8 cellular contexts compared by ENCODE assay signal in the genomic region with DNA sequence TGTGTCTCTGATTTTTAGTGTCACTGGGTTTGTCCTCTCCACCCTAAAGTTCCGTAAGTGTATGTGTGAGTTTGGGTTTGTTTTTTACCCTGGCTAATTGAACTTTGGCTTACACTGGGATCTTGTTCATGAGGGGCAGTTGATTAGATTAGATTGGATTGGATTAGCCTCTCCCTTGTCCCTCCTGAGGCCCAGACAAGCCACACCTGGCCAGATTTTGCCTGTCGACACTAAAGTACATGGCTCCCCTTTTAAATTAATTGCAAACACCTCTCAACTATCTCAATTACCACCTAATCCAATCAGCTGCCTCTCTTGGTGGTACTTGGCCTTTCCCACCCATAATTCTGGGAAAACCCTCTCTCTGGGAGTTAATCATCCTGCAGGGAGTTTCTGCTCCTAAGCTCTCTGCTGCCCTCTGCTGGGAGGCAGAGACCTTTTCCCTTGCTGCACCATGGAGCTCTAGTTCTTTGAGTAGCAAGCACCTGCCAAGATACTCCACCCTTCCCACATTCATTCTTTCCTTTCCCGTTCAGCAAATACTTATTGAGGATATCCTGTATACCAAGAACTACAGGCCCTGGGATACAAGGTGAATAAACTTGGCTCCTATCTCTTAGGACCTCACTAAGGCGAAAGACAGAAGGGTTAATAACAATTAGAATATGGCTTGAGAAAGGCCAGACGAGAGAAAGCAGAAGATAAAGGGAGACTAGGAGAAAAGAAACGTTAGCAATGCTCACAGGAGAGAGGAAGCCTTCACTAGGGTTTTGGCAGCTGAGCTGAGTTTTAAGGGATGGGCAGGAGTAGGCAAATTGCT. TPM values are rescaled to one million over a fixed set of nuclear protein-coding genes. Genes with fewer than 3 reads are reported as not detected.
DNase-seq lines count a peak whose midpoint lies in the region; ATAC-seq and TF ChIP-seq lines count a peak whose summit lies in the region.

No MANE protein-coding gene starts in this region.

- H3K27ac ChIP-seq in HCT116 (ENCODE audit: low read depth, low read length), result no peak overlapping the region

- peak; percentile 93 for TF ChIP-seq RAD21 in HCT116 (IDR thresholded peaks at IDR 0.05; ENCODE audit: low read depth)

- no peaks in the 10 kb centered on the region for H3K9me3 ChIP-seq in BE2C
- no peaks in the 10 kb centered on the region for H3K9me3 ChIP-seq in HCT116 (ENCODE audit: control insufficient read depth in 1 of 2, insufficient read depth in 1 of 2, low read depth in 1 of 2, low read length in 2 of 2)
- H3K9me3 ChIP-seq in mucosa of descending colon, result no peaks in the 10 kb centered on the region

- POLR2A ChIA-PET in HCT116 (lab: Charles Lee), result no interaction called here

- H3K4me3 ChIP-seq in BE2C (ENCODE audit: low read depth, low read length) (no peak overlapping the region), HCT116 (replicated peaks in 1 of 2; ENCODE audit: low read depth in 1 of 2, low read length in 2 of 2) (no peak overlapping the region), mucosa of descending colon (no peak overlapping the region)

- intact Hi-C loops in HCT116 (cut with micrococcal nuclease), result loop anchor here (1.0 kb wide), 3 partner anchors 199 to 340 kb away; no protein-coding TSS in a partner anchor
- intact Hi-C loops in mucosa of descending colon (cut with DNase I, micrococcal nuclease), result loop anchor here (5.0 kb wide), 1 partner anchor 198 kb away; no protein-coding TSS in a partner anchor

- no peaks in the 10 kb centered on the region for H3K79me2 ChIP-seq in HCT116 (ENCODE audit: insufficient read depth, low read length)

- BruUV-seq in HCT116 (replicated peaks; lab: Mats Ljungman, UMichigan), result no TSS peak

- DNase-seq in BE2C (peak; percentile 76), HCT116 (ENCODE audit: low read depth, low spot score) (peak; percentile 70), NCI-H82 treated with DMSO at 0.1 percent for 48 hours (lab: John Stamatoyannopoulos, UW; ENCODE audit: unreplicated experiment) (peak; percentile 99), epidermal melanocyte (ENCODE audit: insufficient read length, low spot score) (peak; percentile 64), mucosa of descending colon (peak; percentile 49 to 83 (median 78))
- DNase-seq in activated CD8-positive, alpha-beta memory T cell treated with anti-CD3 and anti-CD28 coated beads for 48 hours (ENCODE audit: low read depth in 2 of 3, low spot score in 2 of 3), result peak; percentile 22 to 48 (median 37)
- DNase-seq in stimulated activated CD8-positive, alpha-beta memory T cell treated with anti-CD3 and anti-CD28 coated beads, Interleukin-4, amount 100 ng/mL, for 48 hours, result peak; percentile 83

- H3K27me3 ChIP-seq in BE2C (no peaks in the 10 kb centered on the region), HCT116 (ENCODE audit: insufficient read depth, low read length) (peaks cover 56% of the 10 kb centered on the region)

- H3K36me3 ChIP-seq in BE2C, result no peaks in the 10 kb centered on the region
- no peaks in the 10 kb centered on the region for H3K36me3 ChIP-seq in HCT116 (ENCODE audit: control insufficient read depth in 1 of 2, insufficient read depth in 2 of 2, low read length in 2 of 2)
- H3K36me3 ChIP-seq in mucosa of descending colon (ENCODE audit: low read depth), result no peaks in the 10 kb centered on the region

- no peaks in the 10 kb centered on the region for H4K20me1 ChIP-seq in HCT116 (ENCODE audit: insufficient read depth)

- TF ChIP-seq POLR2A in HCT116 (IDR thresholded peaks at IDR 0.05; ENCODE audit: borderline replicate concordance, extremely low read depth, insufficient read depth, insufficient read length), result no peak

- no peaks in the 10 kb centered on the region for H3K9me2 ChIP-seq in HCT116 (ENCODE audit: insufficient read depth)

- TF ChIP-seq CTCF in BE2C (IDR thresholded peaks at IDR 0.05; ENCODE audit: low read depth, low read length) (peak; percentile 97), HCT116 (IDR thresholded peaks at IDR 0.05 in 2 of 3, conservative IDR thresholded peaks at IDR 0.05 in 1 of 3; ENCODE audit: borderline replicate concordance in 1 of 3, insufficient read depth in 1 of 3, low read depth in 2 of 3, low read length in 2 of 3) (peak; percentile 90 to 99 (median 99)), mucosa of descending colon (IDR thresholded peaks at IDR 0.05) (peak; percentile 87)

- H2AFZ ChIP-seq in HCT116 (ENCODE audit: low read depth, low read length, poor library complexity, severe bottlenecking), result no peak overlapping the region

- no peak overlapping the region for H3K4me2 ChIP-seq in HCT116 (ENCODE audit: low read length)

- no peak overlapping the region for H3K9ac ChIP-seq in HCT116 (ENCODE audit: low read length)

- ATAC-seq in HCT116 (peak; percentile 97), mucosa of descending colon (peak; percentile 92), GM21717 (IDR thresholded peaks at IDR 0.05; ENCODE audit: unreplicated experiment) (no peak)

- RAD21 ChIA-PET in HCT116 (lab: Charles Lee; ENCODE audit: low non-redundant PET in 1 of 2, low total read pairs in 2 of 2, uncharacterized antibody in 2 of 2, unreplicated experiment in 2 of 2), result interaction anchor here in 1 of 2 experiments (1.6 kb wide), 1 partner anchor 147 kb away, joined by 3 read pairs; no protein-coding TSS in a partner anchor

- CTCF ChIA-PET in HCT116 (lab: Charles Lee), result interaction anchor here (0.6 to 2.3 kb wide), 25 partner anchors 8 to 340 kb away, joined by 3 to 35 read pairs (median 3); partner anchors contain the start of genes MPHOSPH6 and SDR42E1

- H3K4me1 ChIP-seq in BE2C (no peaks in the 10 kb centered on the region), HCT116 (ENCODE audit: control insufficient read depth in 1 of 2, insufficient read depth in 2 of 2, low read length in 2 of 2) (no peaks in the 10 kb centered on the region), mucosa of descending colon (ENCODE audit: low read depth) (peaks cover 8% of the 10 kb centered on the region)

TF ChIP-seq in HCT116, 20 proteins besides CTCF, POLR2A, EP300 and RAD21:
- TF ChIP-seq EZH2phosphoT487 (IDR thresholded peaks at IDR 0.05; ENCODE audit: borderline replicate concordance), result no peak
- TF ChIP-seq ATF3 (IDR thresholded peaks at IDR 0.05), result no peak
- no peak for TF ChIP-seq CEBPB (IDR thresholded peaks at IDR 0.05; ENCODE audit: low read depth)
- TF ChIP-seq EZH2 (IDR thresholded peaks at IDR 0.05), result no peak
- no peak for TF ChIP-seq YY1 (IDR thresholded peaks at IDR 0.05; ENCODE audit: extremely low read depth, insufficient replicate concordance, low read depth, low read length)
- TF ChIP-seq CBX3 (IDR thresholded peaks at IDR 0.05; ENCODE audit: low read depth), result no peak
- TF ChIP-seq ZNF274 (IDR thresholded peaks at IDR 0.05; ENCODE audit: low read depth, low read length), result no peak

RNA-seq across cellular contexts. Expression of gene MPHOSPH6, which starts 60.0 kb away (rescaled TPM):
- polyA plus RNA-seq in BE2C (2012; ENCODE audit: insufficient read depth, insufficient read length, low read depth), result 27.0 TPM
- total RNA-seq in HCT116 (2021; ENCODE audit: unreplicated experiment), result 52.2 TPM
- polyA plus RNA-seq in HCT116 (2012), result 12.7 and 20.0 TPM in 2 replicates
- 10 to 100 TPM; 16.4 to 23.8 (median 20.8) TPM for total RNA-seq in mucosa of descending colon

Comparison
In these comparisons a context has a peak if more than half of its experiments do, and no peak if none do; other contexts are left out.
1. DNase-seq: peak in every context shown above with its lines; median percentile 99 in NCI-H82 treated with DMSO at 0.1 percent for 48 hours; 83 in stimulated activated CD8-positive, alpha-beta memory T cell treated with anti-CD3 and anti-CD28 coated beads, Interleukin-4, amount 100 ng/mL, for 48 hours; 78 in mucosa of descending colon; 76 in BE2C; 70 in HCT116; 64 in epidermal melanocyte; 37 in activated CD8-positive, alpha-beta memory T cell treated with anti-CD3 and anti-CD28 coated beads for 48 hours.